1 cellular context compared by ENCODE assay signal in the genomic region with DNA sequence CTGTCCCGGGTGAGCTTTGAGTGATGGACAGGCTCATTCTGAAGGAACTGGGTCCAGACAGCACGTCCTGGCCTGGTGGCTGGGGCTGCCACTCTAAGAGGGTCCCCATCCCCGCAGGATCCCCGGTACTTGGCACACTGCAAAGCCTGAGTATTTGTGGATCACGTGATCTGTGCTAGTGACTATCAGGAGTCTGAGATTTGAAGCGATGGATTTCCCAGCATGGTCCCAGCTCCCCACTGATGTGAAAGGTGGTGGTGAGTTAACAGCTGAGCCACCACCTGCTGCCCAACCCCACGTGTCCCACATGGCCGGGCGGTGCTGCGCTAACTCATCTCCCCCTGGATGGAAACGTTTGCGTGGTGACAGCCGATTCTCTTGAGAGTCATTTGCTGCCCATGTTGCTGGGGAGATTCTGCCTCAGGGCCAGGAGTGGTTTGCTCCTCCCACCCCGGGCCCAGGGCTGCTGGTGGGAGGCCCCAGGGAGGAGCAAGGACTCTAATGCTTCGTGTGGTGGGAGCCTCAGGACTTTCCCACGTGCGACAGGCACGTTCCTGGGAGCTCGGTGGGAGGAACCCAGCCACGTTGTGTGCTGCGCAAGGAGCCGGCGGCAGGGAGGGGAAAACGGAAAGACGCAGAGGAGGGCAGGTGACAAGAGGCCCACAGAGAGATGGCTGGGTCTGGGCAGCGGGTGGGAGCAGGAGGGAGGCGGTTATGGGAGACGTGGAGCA.
TF ChIP-seq lines count a peak whose summit lies in the region.

No MANE protein-coding gene starts in this region.

TF ChIP-seq in K562, 482 proteins besides CTCF, POLR2A, EP300 and RAD21 (continued from another document and continues in another):
- 0 out of 2 replicates have a peak, but pooled peaks have one; percentile 9 for TF ChIP-seq CBFA2T3 (IDR thresholded peaks at IDR 0.05)
- no peak for TF ChIP-seq HNRNPLL (IDR thresholded peaks at IDR 0.05; ENCODE audit: low read depth, low read length, poor library complexity, severe bottlenecking)
- no peak for TF ChIP-seq POLR3A (IDR thresholded peaks at IDR 0.05; ENCODE audit: borderline replicate concordance, extremely low read depth, insufficient read depth, insufficient read length)
- peak; percentile 39; the same call in 1 of the 2 replicates for TF ChIP-seq MYC (IDR thresholded peaks at IDR 0.05; ENCODE audit: low read depth, low read length)
- TF ChIP-seq MYC (CRISPR knock-in tag; IDR thresholded peaks at IDR 0.05; ENCODE audit: borderline replicate concordance, low read depth) = no peak
- TF ChIP-seq, protein P1, sequence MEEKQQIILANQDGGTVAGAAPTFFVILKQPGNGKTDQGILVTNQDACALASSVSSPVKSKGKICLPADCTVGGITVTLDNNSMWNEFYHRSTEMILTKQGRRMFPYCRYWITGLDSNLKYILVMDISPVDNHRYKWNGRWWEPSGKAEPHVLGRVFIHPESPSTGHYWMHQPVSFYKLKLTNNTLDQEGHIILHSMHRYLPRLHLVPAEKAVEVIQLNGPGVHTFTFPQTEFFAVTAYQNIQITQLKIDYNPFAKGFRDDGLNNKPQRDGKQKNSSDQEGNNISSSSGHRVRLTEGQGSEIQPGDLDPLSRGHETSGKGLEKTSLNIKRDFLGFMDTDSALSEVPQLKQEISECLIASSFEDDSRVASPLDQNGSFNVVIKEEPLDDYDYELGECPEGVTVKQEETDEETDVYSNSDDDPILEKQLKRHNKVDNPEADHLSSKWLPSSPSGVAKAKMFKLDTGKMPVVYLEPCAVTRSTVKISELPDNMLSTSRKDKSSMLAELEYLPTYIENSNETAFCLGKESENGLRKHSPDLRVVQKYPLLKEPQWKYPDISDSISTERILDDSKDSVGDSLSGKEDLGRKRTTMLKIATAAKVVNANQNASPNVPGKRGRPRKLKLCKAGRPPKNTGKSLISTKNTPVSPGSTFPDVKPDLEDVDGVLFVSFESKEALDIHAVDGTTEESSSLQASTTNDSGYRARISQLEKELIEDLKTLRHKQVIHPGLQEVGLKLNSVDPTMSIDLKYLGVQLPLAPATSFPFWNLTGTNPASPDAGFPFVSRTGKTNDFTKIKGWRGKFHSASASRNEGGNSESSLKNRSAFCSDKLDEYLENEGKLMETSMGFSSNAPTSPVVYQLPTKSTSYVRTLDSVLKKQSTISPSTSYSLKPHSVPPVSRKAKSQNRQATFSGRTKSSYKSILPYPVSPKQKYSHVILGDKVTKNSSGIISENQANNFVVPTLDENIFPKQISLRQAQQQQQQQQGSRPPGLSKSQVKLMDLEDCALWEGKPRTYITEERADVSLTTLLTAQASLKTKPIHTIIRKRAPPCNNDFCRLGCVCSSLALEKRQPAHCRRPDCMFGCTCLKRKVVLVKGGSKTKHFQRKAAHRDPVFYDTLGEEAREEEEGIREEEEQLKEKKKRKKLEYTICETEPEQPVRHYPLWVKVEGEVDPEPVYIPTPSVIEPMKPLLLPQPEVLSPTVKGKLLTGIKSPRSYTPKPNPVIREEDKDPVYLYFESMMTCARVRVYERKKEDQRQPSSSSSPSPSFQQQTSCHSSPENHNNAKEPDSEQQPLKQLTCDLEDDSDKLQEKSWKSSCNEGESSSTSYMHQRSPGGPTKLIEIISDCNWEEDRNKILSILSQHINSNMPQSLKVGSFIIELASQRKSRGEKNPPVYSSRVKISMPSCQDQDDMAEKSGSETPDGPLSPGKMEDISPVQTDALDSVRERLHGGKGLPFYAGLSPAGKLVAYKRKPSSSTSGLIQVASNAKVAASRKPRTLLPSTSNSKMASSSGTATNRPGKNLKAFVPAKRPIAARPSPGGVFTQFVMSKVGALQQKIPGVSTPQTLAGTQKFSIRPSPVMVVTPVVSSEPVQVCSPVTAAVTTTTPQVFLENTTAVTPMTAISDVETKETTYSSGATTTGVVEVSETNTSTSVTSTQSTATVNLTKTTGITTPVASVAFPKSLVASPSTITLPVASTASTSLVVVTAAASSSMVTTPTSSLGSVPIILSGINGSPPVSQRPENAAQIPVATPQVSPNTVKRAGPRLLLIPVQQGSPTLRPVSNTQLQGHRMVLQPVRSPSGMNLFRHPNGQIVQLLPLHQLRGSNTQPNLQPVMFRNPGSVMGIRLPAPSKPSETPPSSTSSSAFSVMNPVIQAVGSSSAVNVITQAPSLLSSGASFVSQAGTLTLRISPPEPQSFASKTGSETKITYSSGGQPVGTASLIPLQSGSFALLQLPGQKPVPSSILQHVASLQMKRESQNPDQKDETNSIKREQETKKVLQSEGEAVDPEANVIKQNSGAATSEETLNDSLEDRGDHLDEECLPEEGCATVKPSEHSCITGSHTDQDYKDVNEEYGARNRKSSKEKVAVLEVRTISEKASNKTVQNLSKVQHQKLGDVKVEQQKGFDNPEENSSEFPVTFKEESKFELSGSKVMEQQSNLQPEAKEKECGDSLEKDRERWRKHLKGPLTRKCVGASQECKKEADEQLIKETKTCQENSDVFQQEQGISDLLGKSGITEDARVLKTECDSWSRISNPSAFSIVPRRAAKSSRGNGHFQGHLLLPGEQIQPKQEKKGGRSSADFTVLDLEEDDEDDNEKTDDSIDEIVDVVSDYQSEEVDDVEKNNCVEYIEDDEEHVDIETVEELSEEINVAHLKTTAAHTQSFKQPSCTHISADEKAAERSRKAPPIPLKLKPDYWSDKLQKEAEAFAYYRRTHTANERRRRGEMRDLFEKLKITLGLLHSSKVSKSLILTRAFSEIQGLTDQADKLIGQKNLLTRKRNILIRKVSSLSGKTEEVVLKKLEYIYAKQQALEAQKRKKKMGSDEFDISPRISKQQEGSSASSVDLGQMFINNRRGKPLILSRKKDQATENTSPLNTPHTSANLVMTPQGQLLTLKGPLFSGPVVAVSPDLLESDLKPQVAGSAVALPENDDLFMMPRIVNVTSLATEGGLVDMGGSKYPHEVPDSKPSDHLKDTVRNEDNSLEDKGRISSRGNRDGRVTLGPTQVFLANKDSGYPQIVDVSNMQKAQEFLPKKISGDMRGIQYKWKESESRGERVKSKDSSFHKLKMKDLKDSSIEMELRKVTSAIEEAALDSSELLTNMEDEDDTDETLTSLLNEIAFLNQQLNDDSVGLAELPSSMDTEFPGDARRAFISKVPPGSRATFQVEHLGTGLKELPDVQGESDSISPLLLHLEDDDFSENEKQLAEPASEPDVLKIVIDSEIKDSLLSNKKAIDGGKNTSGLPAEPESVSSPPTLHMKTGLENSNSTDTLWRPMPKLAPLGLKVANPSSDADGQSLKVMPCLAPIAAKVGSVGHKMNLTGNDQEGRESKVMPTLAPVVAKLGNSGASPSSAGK (IDR thresholded peaks at IDR 0.05) = peak; percentile 87
- no peak for TF ChIP-seq IRF2 (CRISPR knock-in tag; IDR thresholded peaks at IDR 0.05)
- TF ChIP-seq CEBPG (CRISPR knock-in tag; IDR thresholded peaks at IDR 0.05) = no peak
- no peak for TF ChIP-seq CEBPG (tag; conservative IDR thresholded peaks at IDR 0.05 in 1 of 2, IDR thresholded peaks at IDR 0.05 in 1 of 2)
- TF ChIP-seq SMC3 (conservative IDR thresholded peaks at IDR 0.05; ENCODE audit: insufficient read depth, low read depth, low read length) = no peak
- no peak for TF ChIP-seq TBL1XR1 (IDR thresholded peaks at IDR 0.05; ENCODE audit: low read length in 2 of 2)
- TF ChIP-seq HDAC2 (IDR thresholded peaks at IDR 0.05) = no peak
- no peak for TF ChIP-seq SMAD2 (IDR thresholded peaks at IDR 0.05; ENCODE audit: low read depth, low read length)
- TF ChIP-seq, protein P2, sequence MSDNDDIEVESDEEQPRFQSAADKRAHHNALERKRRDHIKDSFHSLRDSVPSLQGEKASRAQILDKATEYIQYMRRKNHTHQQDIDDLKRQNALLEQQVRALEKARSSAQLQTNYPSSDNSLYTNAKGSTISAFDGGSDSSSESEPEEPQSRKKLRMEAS (CRISPR knock-in tag; IDR thresholded peaks at IDR 0.05) = peak; percentile 11; the same call in 1 of the 2 replicates
- TF ChIP-seq, protein P3, sequence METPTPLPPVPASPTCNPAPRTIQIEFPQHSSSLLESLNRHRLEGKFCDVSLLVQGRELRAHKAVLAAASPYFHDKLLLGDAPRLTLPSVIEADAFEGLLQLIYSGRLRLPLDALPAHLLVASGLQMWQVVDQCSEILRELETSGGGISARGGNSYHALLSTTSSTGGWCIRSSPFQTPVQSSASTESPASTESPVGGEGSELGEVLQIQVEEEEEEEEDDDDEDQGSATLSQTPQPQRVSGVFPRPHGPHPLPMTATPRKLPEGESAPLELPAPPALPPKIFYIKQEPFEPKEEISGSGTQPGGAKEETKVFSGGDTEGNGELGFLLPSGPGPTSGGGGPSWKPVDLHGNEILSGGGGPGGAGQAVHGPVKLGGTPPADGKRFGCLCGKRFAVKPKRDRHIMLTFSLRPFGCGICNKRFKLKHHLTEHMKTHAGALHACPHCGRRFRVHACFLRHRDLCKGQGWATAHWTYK (CRISPR knock-in tag; IDR thresholded peaks at IDR 0.05) = no peak
- no peak for TF ChIP-seq ZNF436 (CRISPR knock-in tag; IDR thresholded peaks at IDR 0.05)
- TF ChIP-seq, protein P4, sequence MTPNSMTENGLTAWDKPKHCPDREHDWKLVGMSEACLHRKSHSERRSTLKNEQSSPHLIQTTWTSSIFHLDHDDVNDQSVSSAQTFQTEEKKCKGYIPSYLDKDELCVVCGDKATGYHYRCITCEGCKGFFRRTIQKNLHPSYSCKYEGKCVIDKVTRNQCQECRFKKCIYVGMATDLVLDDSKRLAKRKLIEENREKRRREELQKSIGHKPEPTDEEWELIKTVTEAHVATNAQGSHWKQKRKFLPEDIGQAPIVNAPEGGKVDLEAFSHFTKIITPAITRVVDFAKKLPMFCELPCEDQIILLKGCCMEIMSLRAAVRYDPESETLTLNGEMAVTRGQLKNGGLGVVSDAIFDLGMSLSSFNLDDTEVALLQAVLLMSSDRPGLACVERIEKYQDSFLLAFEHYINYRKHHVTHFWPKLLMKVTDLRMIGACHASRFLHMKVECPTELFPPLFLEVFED (CRISPR knock-in tag; conservative IDR thresholded peaks at IDR 0.05) = 0 out of 2 replicates have a peak, but pooled peaks have one; percentile 40
- no peak for TF ChIP-seq HSF4 (CRISPR knock-in tag; IDR thresholded peaks at IDR 0.05; ENCODE audit: borderline replicate concordance)
- peak; percentile 54; the same call in 1 of the 2 replicates for TF ChIP-seq GTF2A2 (tag; IDR thresholded peaks at IDR 0.05)
- TF ChIP-seq, protein P5, sequence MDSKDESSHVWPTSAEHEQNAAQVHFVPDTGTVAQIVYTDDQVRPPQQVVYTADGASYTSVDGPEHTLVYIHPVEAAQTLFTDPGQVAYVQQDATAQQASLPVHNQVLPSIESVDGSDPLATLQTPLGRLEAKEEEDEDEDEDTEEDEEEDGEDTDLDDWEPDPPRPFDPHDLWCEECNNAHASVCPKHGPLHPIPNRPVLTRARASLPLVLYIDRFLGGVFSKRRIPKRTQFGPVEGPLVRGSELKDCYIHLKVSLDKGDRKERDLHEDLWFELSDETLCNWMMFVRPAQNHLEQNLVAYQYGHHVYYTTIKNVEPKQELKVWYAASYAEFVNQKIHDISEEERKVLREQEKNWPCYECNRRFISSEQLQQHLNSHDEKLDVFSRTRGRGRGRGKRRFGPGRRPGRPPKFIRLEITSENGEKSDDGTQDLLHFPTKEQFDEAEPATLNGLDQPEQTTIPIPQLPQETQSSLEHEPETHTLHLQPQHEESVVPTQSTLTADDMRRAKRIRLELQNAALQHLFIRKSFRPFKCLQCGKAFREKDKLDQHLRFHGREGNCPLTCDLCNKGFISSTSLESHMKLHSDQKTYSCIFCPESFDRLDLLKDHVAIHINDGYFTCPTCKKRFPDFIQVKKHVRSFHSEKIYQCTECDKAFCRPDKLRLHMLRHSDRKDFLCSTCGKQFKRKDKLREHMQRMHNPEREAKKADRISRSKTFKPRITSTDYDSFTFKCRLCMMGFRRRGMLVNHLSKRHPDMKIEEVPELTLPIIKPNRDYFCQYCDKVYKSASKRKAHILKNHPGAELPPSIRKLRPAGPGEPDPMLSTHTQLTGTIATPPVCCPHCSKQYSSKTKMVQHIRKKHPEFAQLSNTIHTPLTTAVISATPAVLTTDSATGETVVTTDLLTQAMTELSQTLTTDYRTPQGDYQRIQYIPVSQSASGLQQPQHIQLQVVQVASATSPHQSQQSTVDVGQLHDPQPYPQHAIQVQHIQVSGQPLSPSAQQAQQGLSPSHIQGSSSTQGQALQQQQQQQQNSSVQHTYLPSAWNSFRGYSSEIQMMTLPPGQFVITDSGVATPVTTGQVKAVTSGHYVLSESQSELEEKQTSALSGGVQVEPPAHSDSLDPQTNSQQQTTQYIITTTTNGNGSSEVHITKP (IDR thresholded peaks at IDR 0.05; ENCODE audit: partially characterized antibody) = peak; percentile 83
- TF ChIP-seq, protein P6, sequence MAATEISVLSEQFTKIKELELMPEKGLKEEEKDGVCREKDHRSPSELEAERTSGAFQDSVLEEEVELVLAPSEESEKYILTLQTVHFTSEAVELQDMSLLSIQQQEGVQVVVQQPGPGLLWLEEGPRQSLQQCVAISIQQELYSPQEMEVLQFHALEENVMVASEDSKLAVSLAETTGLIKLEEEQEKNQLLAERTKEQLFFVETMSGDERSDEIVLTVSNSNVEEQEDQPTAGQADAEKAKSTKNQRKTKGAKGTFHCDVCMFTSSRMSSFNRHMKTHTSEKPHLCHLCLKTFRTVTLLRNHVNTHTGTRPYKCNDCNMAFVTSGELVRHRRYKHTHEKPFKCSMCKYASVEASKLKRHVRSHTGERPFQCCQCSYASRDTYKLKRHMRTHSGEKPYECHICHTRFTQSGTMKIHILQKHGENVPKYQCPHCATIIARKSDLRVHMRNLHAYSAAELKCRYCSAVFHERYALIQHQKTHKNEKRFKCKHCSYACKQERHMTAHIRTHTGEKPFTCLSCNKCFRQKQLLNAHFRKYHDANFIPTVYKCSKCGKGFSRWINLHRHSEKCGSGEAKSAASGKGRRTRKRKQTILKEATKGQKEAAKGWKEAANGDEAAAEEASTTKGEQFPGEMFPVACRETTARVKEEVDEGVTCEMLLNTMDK (IDR thresholded peaks at IDR 0.05; ENCODE audit: borderline replicate concordance, insufficient read depth, low read depth, low read length, poor library complexity, severe bottlenecking) = no peak
- TF ChIP-seq POLR2B (IDR thresholded peaks at IDR 0.05; ENCODE audit: low read depth, partially characterized antibody) = no peak
- 0 out of 2 replicates have a peak, but pooled peaks have one; percentile 11 for TF ChIP-seq EGR1 (conservative IDR thresholded peaks at IDR 0.05)
- TF ChIP-seq SRSF9 (IDR thresholded peaks at IDR 0.05; ENCODE audit: borderline replicate concordance, low read depth, low read length) = no peak
- TF ChIP-seq FIP1L1 (IDR thresholded peaks at IDR 0.05; ENCODE audit: low read depth, low read length, poor library complexity, severe bottlenecking) = no peak
- TF ChIP-seq, protein P7, sequence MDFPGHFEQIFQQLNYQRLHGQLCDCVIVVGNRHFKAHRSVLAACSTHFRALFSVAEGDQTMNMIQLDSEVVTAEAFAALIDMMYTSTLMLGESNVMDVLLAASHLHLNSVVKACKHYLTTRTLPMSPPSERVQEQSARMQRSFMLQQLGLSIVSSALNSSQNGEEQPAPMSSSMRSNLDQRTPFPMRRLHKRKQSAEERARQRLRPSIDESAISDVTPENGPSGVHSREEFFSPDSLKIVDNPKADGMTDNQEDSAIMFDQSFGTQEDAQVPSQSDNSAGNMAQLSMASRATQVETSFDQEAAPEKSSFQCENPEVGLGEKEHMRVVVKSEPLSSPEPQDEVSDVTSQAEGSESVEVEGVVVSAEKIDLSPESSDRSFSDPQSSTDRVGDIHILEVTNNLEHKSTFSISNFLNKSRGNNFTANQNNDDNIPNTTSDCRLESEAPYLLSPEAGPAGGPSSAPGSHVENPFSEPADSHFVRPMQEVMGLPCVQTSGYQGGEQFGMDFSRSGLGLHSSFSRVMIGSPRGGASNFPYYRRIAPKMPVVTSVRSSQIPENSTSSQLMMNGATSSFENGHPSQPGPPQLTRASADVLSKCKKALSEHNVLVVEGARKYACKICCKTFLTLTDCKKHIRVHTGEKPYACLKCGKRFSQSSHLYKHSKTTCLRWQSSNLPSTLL (IDR thresholded peaks at IDR 0.05) = 0 out of 2 replicates have a peak, but pooled peaks have one; percentile 12
- no peak for TF ChIP-seq NONO (IDR thresholded peaks at IDR 0.05; ENCODE audit: low read depth in 2 of 2, low read length in 1 of 2)
